Comparison of ENCODE assay signal across 19 cellular contexts in genomic region chr7:13293264-13294002, GRCh38.
DNase-seq lines count a peak whose midpoint lies in the region; FAIRE-seq and TF ChIP-seq lines count a peak whose summit lies in the region.
"Had no signal": no experiment of that assay in that cellular context is flagged by ENCODE, and none has a peak within 500 bp of the region (broad histone marks: within the 10 kb centered on the region; RNA-seq: fewer than 3 reads in every experiment).

No MANE protein-coding gene starts in this region.

- H3K4me1 ChIP-seq in astrocyte (ENCODE audit: insufficient read depth, low read length), result no peaks in the 10 kb centered on the region

- H3K27ac Mint-ChIP-seq in astrocyte (ENCODE audit: unreplicated experiment), result no peak overlapping the region
- H3K27ac Mint-ChIP-seq: B cell; CD4-positive, CD25-positive, alpha-beta regulatory T cell had no signal

- no peak overlapping the region for H3K9ac ChIP-seq in astrocyte (ENCODE audit: low read length)

- no peak overlapping the region for H2AFZ ChIP-seq in astrocyte (ENCODE audit: low read depth, low read length)
- H2AFZ ChIP-seq: PC-9 had no signal

- H3K4me1 Mint-ChIP-seq in astrocyte (ENCODE audit: low read depth, unreplicated experiment), result no peaks in the 10 kb centered on the region
- H3K4me1 Mint-ChIP-seq: B cell; CD4-positive, CD25-positive, alpha-beta regulatory T cell had no signal

- CTCF ChIA-PET in RWPE1 (lab: Yijun Ruan, JAX), result interaction anchor here (1.0 kb wide), 1 partner anchor 948 kb away, joined by 4 read pairs; no protein-coding TSS in a partner anchor

- H3K36me3 Mint-ChIP-seq in astrocyte (ENCODE audit: low read depth, unreplicated experiment), result no peaks in the 10 kb centered on the region
- H3K36me3 Mint-ChIP-seq: CD4-positive, CD25-positive, alpha-beta regulatory T cell had no signal

- H3K27ac ChIP-seq in astrocyte (ENCODE audit: low read depth, low read length), result no peak overlapping the region
- H3K27ac ChIP-seq in RWPE1, result no peak overlapping the region
- H3K27ac ChIP-seq: PC-9, SK-N-MC had no signal

- no peak overlapping the region for H3K4me3 Mint-ChIP-seq in astrocyte (ENCODE audit: unreplicated experiment)
- H3K4me3 Mint-ChIP-seq: B cell; CD4-positive, CD25-positive, alpha-beta regulatory T cell had no signal

- no peaks in the 10 kb centered on the region for H4K20me1 ChIP-seq in astrocyte (ENCODE audit: insufficient read depth, low read length)

- DNase-seq in ELR (ENCODE audit: low read depth), result peak; percentile 13
- DNase-seq in MG63, result peak; percentile 46
- peak; percentile 49 for DNase-seq in astrocyte (ENCODE audit: low read depth)
- peak; percentile 38 for DNase-seq in fibroblast of the aortic adventitia (ENCODE audit: low read depth)
- no peak for DNase-seq in RWPE1 (ENCODE audit: low spot score)
- no peak for DNase-seq in NCI-H1092 (lab: John Stamatoyannopoulos, UW)
- no peak for DNase-seq in NCI-H82 treated with DMSO at 0.1 percent for 48 hours (lab: John Stamatoyannopoulos, UW; ENCODE audit: unreplicated experiment)
- DNase-seq: Calu3; CD4-positive, CD25-positive, alpha-beta regulatory T cell; DMS79; KBM-7; NCI-H1436 treated with DMSO at 0.1 percent for 48 hours; NCI-H2081 treated with DMSO at 0.1 percent for 48 hours; NCI-H748 treated with DMSO at 0.1 percent for 48 hours; PC-9; T-helper 1 cell had no signal

- FAIRE-seq in astrocyte (lab: Jason Lieb, UNC), result no peak
- FAIRE-seq: GM12878 had no signal

- H3K79me2 ChIP-seq in astrocyte (ENCODE audit: insufficient read depth, low read length), result no peaks in the 10 kb centered on the region

- no peaks in the 10 kb centered on the region for H3K27me3 Mint-ChIP-seq in astrocyte (ENCODE audit: low read depth, unreplicated experiment)
- H3K27me3 Mint-ChIP-seq: B cell; CD4-positive, CD25-positive, alpha-beta regulatory T cell had no signal

- TF ChIP-seq CTCF in astrocyte (IDR thresholded peaks at IDR 0.05; ENCODE audit: insufficient read depth, low read depth, low read length), result no peak
- TF ChIP-seq CTCF in fibroblast of the aortic adventitia (IDR thresholded peaks at IDR 0.05; ENCODE audit: insufficient read depth, low read length), result no peak
- TF ChIP-seq CTCF in RWPE1 (conservative IDR thresholded peaks at IDR 0.05; ENCODE audit: low read depth), result no peak

- no peaks in the 10 kb centered on the region for H3K27me3 ChIP-seq in MG63
- H3K27me3 ChIP-seq in astrocyte (ENCODE audit: insufficient read depth, low read length), result no peaks in the 10 kb centered on the region

- H3K4me3 ChIP-seq in MG63 (no peak overlapping the region), astrocyte (ENCODE audit: insufficient read depth, low read depth, low read length) (no peak overlapping the region), fibroblast of the aortic adventitia (ENCODE audit: low read depth, low read length) (no peak overlapping the region)
- H3K4me3 ChIP-seq: GM12878, PC-9, SK-N-MC had no signal

- H3K4me2 ChIP-seq in astrocyte (ENCODE audit: low read length), result peak overlapping the region; percentile 0
- H3K4me2 ChIP-seq: PC-9 had no signal

- H3K36me3 ChIP-seq in MG63 (no peaks in the 10 kb centered on the region), astrocyte (ENCODE audit: insufficient read depth, low read length) (no peaks in the 10 kb centered on the region)

- POLR2A ChIA-PET in RWPE1 (lab: Yijun Ruan, JAX; ENCODE audit: low non-redundant PET), result no interaction called here

- no peaks in the 10 kb centered on the region for H3K9me3 Mint-ChIP-seq in astrocyte (ENCODE audit: unreplicated experiment)
- H3K9me3 Mint-ChIP-seq: CD4-positive, CD25-positive, alpha-beta regulatory T cell had no signal

- H3K9me3 ChIP-seq in MG63 (no peaks in the 10 kb centered on the region; the same call in 1 of the 2 replicates), astrocyte (ENCODE audit: insufficient read depth, low read depth, low read length) (no peaks in the 10 kb centered on the region)

Comparison
In these comparisons a context has a peak if more than half of its experiments do, and no peak if none do; other contexts are left out.
1. DNase-seq: peak in ELR (single experiment), MG63 (single experiment), astrocyte (single experiment) and fibroblast of the aortic adventitia (single experiment); none in RWPE1 (single experiment), NCI-H1092 (single experiment) and NCI-H82 treated with DMSO at 0.1 percent for 48 hours (single experiment).